Comparison of ENCODE assay signal across 32 cellular contexts in genomic region chr5:3639175-3639574, GRCh38. TPM values are rescaled to one million over a fixed set of nuclear protein-coding genes. Genes with fewer than 3 reads are reported as not detected.
"Had no signal": no experiment of that assay in that cellular context is flagged by ENCODE, and none has a peak within 500 bp of the region (broad histone marks: within the 10 kb centered on the region; RNA-seq: fewer than 3 reads in every experiment).

No MANE protein-coding gene starts in this region.

- H3K9ac ChIP-seq: SK-N-SH had no signal

- H3K27ac ChIP-seq: ascending aorta, body of pancreas, SJCRH30 had no signal

- H3K4me1 ChIP-seq: ascending aorta, body of pancreas, SJCRH30 had no signal

- H3K4me2 ChIP-seq: SK-N-SH had no signal

- H3K36me3 ChIP-seq: ascending aorta, SJCRH30 had no signal

- DNase-seq: activated CD4-positive, alpha-beta T cell treated with anti-CD3 and anti-CD28 coated beads for 48 hours; activated CD4-positive, alpha-beta T cell treated with anti-CD3 and anti-CD28 coated beads, Interleukin-2, amount 50 U/mL, for 4 hours; activated CD4-positive, CD25-positive, alpha-beta regulatory T cell treated with anti-CD3 and anti-CD28 coated beads, Interleukin-2, amount 50 U/mL, for 72 hours; activated CD8-positive, alpha-beta T cell treated with anti-CD3 and anti-CD28 coated beads, Interleukin-2, amount 10 ng/mL, durations not matched to agents 7 days and 5 days; activated effector memory CD4-positive, alpha-beta T cell treated with anti-CD3 and anti-CD28 coated beads, Interleukin-2, amount 50 U/mL, for 16 hours; activated naive CD4-positive, alpha-beta T cell treated with Interleukin-2 at 50 U/mL for 16 hours; activated naive CD8-positive, alpha-beta T cell treated with anti-CD3 and anti-CD28 coated beads, Interleukin-2, amount 50 U/mL, for 24 hours; activated T-cell treated with anti-CD3 and anti-CD28 coated beads, Interleukin-2, amount 50 U/mL, for 4 hours; amniotic stem cell; body of pancreas; Kasumi-1; KBM-7; NCI-H1048; NCI-H146; NCI-H187 treated with DMSO at 0.1 percent for 48 hours; NCI-H2081 treated with DMSO at 0.1 percent for 48 hours; NCI-H2171; NCI-H2227 treated with DMSO at 0.1 percent for 48 hours; NCI-H446 treated with DMSO at 0.1 percent for 48 hours; NCI-H524 treated with DMSO at 0.1 percent for 48 hours; NCI-H82; NK-92 treated with Interleukin-12 subunit alpha and Interleukin-12 subunit beta, amount 100 ng/mL, for 24 hours; OCI-M1; RPMI8226; SJCRH30; SK-N-SH; T-helper 1 cell had no signal

- H3K27me3 ChIP-seq: ascending aorta, body of pancreas, SJCRH30 had no signal

- ATAC-seq: activated CD8-positive, alpha-beta T cell treated with anti-CD3 and anti-CD28 coated beads, Interleukin-2, amount 10 ng/mL, durations not matched to agents 7 days and 5 days; activated naive CD4-positive, alpha-beta T cell treated with anti-CD3 and anti-CD28 coated beads, Interleukin-2, amount 50 U/mL, for 72 hours; activated naive CD8-positive, alpha-beta T cell treated with anti-CD3 and anti-CD28 coated beads, Interleukin-2, amount 50 U/mL, for 24 hours; activated T-cell treated with anti-CD3 and anti-CD28 coated beads, Interleukin-2, amount 50 U/mL, for 4 hours; body of pancreas; Panc1; Right ventricle myocardium inferior had no signal

- H3K4me3 ChIP-seq: ascending aorta, body of pancreas, SJCRH30 had no signal

- H3K9me3 ChIP-seq: body of pancreas, SJCRH30, SK-N-SH had no signal

RNA-seq across cellular contexts. Expression of gene IRX1, which starts 43.5 kb away (rescaled TPM):
- total RNA-seq: activated CD8-positive, alpha-beta T cell treated with anti-CD3 and anti-CD28 coated beads, Interleukin-2, amount 10 ng/mL, durations not matched to agents 7 days and 5 days; activated naive CD4-positive, alpha-beta T cell treated with anti-CD3 and anti-CD28 coated beads, Interleukin-2, amount 50 U/mL, for 72 hours; activated T-cell treated with anti-CD3 and anti-CD28 coated beads, Interleukin-2, amount 50 U/mL, for 4 hours; T-helper 2 cell treated with Interferon-gamma antibody and Interleukin-4, amounts not matched to agents 100 ng/mL and 5 ng/mL, for 36 hours had no signal
- polyA plus RNA-seq: SK-N-SH had no signal
